Comparison of ENCODE assay signal across 31 cellular contexts in the genomic region with DNA sequence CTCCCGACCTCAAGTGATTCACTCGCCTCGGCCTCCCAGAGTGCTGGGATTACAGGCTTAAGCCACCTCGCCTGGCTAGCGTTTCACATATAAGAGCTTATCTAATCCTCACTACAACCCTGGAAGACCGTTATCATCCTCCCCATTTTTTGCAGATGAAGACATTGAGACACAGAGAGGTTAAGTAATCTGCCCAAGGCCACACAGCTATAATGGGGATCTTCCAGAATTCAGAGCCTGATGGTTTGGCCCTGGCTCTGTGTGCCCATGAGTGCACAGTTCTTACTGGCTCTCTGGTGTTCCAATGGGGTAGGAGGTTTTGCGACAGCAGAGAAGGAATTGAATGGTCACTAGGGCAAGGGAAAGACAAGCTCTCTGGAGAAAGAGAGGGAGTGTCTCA.
"Had no signal": no experiment of that assay in that cellular context is flagged by ENCODE, and none has a peak within 500 bp of the region (broad histone marks: within the 10 kb centered on the region; RNA-seq: fewer than 3 reads in every experiment).

No MANE protein-coding gene starts in this region.

- H3K4me3 ChIP-seq: colonic mucosa, gastrocnemius medialis, heart left ventricle, hepatocyte, mucosa of descending colon, smooth muscle cell, stomach, testis, tibial artery had no signal

- H3K9me3 Mint-ChIP-seq: dendritic cell treated with granulocyte-macrophage colony-stimulating factor and Interleukin-4, amounts not matched to agents 40 ng/mL and 50 ng/mL, for 4 days; endodermal cell; mesothelial cell of epicardium; naive B cell; natural killer cell treated with Interleukin-12 subunit alpha and Interleukin-12 subunit beta and Interleukin-15 and Interleukin-18, amount 100 ng/mL, for 72 hours; neural crest cell; type B pancreatic cell had no signal

- H3K4me3 Mint-ChIP-seq: dendritic cell treated with granulocyte-macrophage colony-stimulating factor and Interleukin-4, amounts not matched to agents 40 ng/mL and 50 ng/mL, for 4 days; mesothelial cell of epicardium; natural killer cell treated with Interleukin-12 subunit alpha and Interleukin-12 subunit beta and Interleukin-15 and Interleukin-18, amount 100 ng/mL, for 72 hours; neural crest cell; type B pancreatic cell had no signal

- H3K27me3 ChIP-seq: colonic mucosa, testis had no signal

- DNase-seq: colonic mucosa; effector CD8-positive, alpha-beta T cell; foreskin fibroblast; gastrocnemius medialis; heart left ventricle; kidney; mesenchymal stem cell; mucosa of descending colon; naive B cell; stimulated activated CD4-positive, alpha-beta T cell treated with anti-CD3 and anti-CD28 coated beads, Interleukin-12 subunit alpha, Interleukin-12 subunit beta, amount 100 ng/mL, for 4 hours; stimulated activated CD4-positive, alpha-beta T cell treated with anti-CD3 and anti-CD28 coated beads, Interleukin-1b, Interleukin-23, amount 100 ng/mL, for 48 hours; stimulated activated CD4-positive, alpha-beta T cell treated with anti-CD3 and anti-CD28 coated beads, Interleukin-4, amount 100 ng/mL, for 1 hour; stimulated activated CD8-positive, alpha-beta memory T cell treated with anti-CD3 and anti-CD28 coated beads, Interleukin-4, amount 100 ng/mL, for 48 hours; stimulated activated naive CD4-positive, alpha-beta T cell treated with Interleukin-2 at 50 U/mL for 16 hours; stomach; tibial artery had no signal

- H3K36me3 ChIP-seq: colonic mucosa, gastrocnemius medialis, heart left ventricle, neutrophil, pancreas, stomach, tibial artery had no signal

- H3K79me2 ChIP-seq: hepatocyte had no signal

- H3K36me3 Mint-ChIP-seq: mesothelial cell of epicardium; naive B cell; natural killer cell treated with Interleukin-12 subunit alpha and Interleukin-12 subunit beta and Interleukin-15 and Interleukin-18, amount 100 ng/mL, for 72 hours; type B pancreatic cell had no signal

- H3K27ac ChIP-seq: colonic mucosa, epithelial cell of prostate, gastrocnemius medialis, heart left ventricle, hepatocyte, neutrophil, pancreas, stomach, testis, tibial artery had no signal

- H3K4me1 ChIP-seq: colonic mucosa, pancreas had no signal

- ATAC-seq: esophagus mucosa; gastrocnemius medialis; heart left ventricle; left lobe of liver; mucosa of descending colon; natural killer cell treated with Interleukin-12 subunit alpha and Interleukin-12 subunit beta and Interleukin-15 and Interleukin-18, amount 100 ng/mL, for 72 hours; sciatic nerve had no signal

- FAIRE-seq: kidney, pancreas had no signal

- H3K27ac Mint-ChIP-seq: dendritic cell treated with granulocyte-macrophage colony-stimulating factor and Interleukin-4, amounts not matched to agents 40 ng/mL and 50 ng/mL, for 4 days; endodermal cell; mesothelial cell of epicardium; naive B cell had no signal

- H3K4me2 ChIP-seq: hepatocyte, smooth muscle cell had no signal

- H2AFZ ChIP-seq: hepatocyte had no signal

- H3K9me3 ChIP-seq: colonic mucosa, gastrocnemius medialis, heart left ventricle, mucosa of descending colon, neutrophil, pancreas, stomach, testis, tibial artery had no signal
